In genomic region chr17:20591040-20591439, GRCh38 we compare ENCODE assay signal across 14 cellular contexts. TPM values are rescaled to one million over a fixed set of nuclear protein-coding genes. Genes with fewer than 3 reads are reported as not detected.
"Had no signal": no experiment of that assay in that cellular context is flagged by ENCODE, and none has a peak within 500 bp of the region (broad histone marks: within the 10 kb centered on the region; RNA-seq: fewer than 3 reads in every experiment).

No MANE protein-coding gene starts in this region.

RNA-seq across cellular contexts. Expression of gene CDRT15L2, which starts 11.5 kb away (rescaled TPM):
- total RNA-seq: stomach, subcutaneous adipose tissue, temporal lobe, thoracic aorta, thyroid gland, tibial nerve, transverse colon, upper lobe of left lung, upper lobe of right lung, ureter, urinary bladder, uterus, vagina had no signal
- polyA plus RNA-seq: stomach, thymus, urinary bladder had no signal
